Comparison of ENCODE assay signal across 9 cellular contexts in genomic region chr5:57442080-57442839, GRCh38. TPM values are rescaled to one million over a fixed set of nuclear protein-coding genes. Genes with fewer than 3 reads are reported as not detected.
DNase-seq lines count a peak whose midpoint lies in the region; ATAC-seq and TF ChIP-seq lines count a peak whose summit lies in the region.
"Had no signal": no experiment of that assay in that cellular context is flagged by ENCODE, and none has a peak within 500 bp of the region (broad histone marks: within the 10 kb centered on the region; RNA-seq: fewer than 3 reads in every experiment).

No MANE protein-coding gene starts in this region.

- no peak overlapping the region for H2AFZ ChIP-seq in hepatocyte

- H3K27ac ChIP-seq in hepatocyte, result peak overlapping the region; percentile 63

- peak overlapping the region; percentile 15 for H3K4me2 ChIP-seq in hepatocyte

- peak; percentile 88 for DNase-seq in AG20443 (ENCODE audit: low spot score)
- DNase-seq in hepatocyte (ENCODE audit: low spot score), result peak; percentile 42
- no peak for DNase-seq in activated T-cell treated with anti-CD3 and anti-CD28 coated beads, Interleukin-2, amount 50 U/mL, for 1 hour
- DNase-seq in G401 (ENCODE audit: low spot score), result no peak
- DNase-seq: NCI-H1694 treated with DMSO at 0.1 percent for 48 hours had no signal

- no peaks in the 10 kb centered on the region for H3K79me2 ChIP-seq in hepatocyte

- TF ChIP-seq CTCF in hepatocyte (IDR thresholded peaks at IDR 0.05; ENCODE audit: poor library complexity), result no peak

- no peaks in the 10 kb centered on the region for H3K36me3 ChIP-seq in hepatocyte (replicated peaks; ENCODE audit: insufficient read depth, low read depth)

- 65% methylated on average over 4 of the region's 4 CpGs for WGBS in hepatocyte (ENCODE audit: low lambda C conversion rate, missing lambda C conversion rate)

- H3K27me3 ChIP-seq in hepatocyte, result no peaks in the 10 kb centered on the region

- in situ Hi-C loops in G401 (cut with HindIII; ENCODE audit: low sequenced_read_pairs), result no loop called here

- no peaks in the 10 kb centered on the region for H4K20me1 ChIP-seq in hepatocyte (ENCODE audit: insufficient read depth, poor library complexity, severe bottlenecking)

- no peak overlapping the region for H3K4me3 ChIP-seq in hepatocyte

- ATAC-seq in GM21717 (IDR thresholded peaks at IDR 0.05; ENCODE audit: unreplicated experiment) (peak; percentile 58), SK-N-SH treated with all-trans-retinoic acid at 6 μM for 48 hours (peak; percentile 81), HG03457 (IDR thresholded peaks at IDR 0.05; ENCODE audit: unreplicated experiment) (no peak), HG03280 (IDR thresholded peaks at IDR 0.05; ENCODE audit: unreplicated experiment) (no peak)

- no peaks in the 10 kb centered on the region for H3K9me3 ChIP-seq in hepatocyte (ENCODE audit: low read depth)

- H3K9me2 ChIP-seq in hepatocyte (replicated peaks; ENCODE audit: insufficient read depth), result no peaks in the 10 kb centered on the region

- H3K4me1 ChIP-seq in hepatocyte (ENCODE audit: insufficient read depth), result peaks cover 21% of the 10 kb centered on the region

TF ChIP-seq in SK-N-SH treated with all-trans-retinoic acid at 6 μM for 48 hours, 23 proteins besides CTCF, POLR2A, EP300 and RAD21:
- TF ChIP-seq ZNF8 (CRISPR knock-in tag; IDR thresholded peaks at IDR 0.05) (no peak), POU6F1 (CRISPR knock-in tag; IDR thresholded peaks at IDR 0.05; ENCODE audit: borderline replicate concordance, low read depth) (no peak), CSDC2 (CRISPR knock-in tag; IDR thresholded peaks at IDR 0.05) (0 out of 2 replicates have a peak, but pooled peaks have one; percentile 17), ZNF70 (CRISPR knock-in tag; IDR thresholded peaks at IDR 0.05) (no peak), ZFP30 (CRISPR knock-in tag; IDR thresholded peaks at IDR 0.05) (no peak), PPARA (CRISPR knock-in tag; IDR thresholded peaks at IDR 0.05; ENCODE audit: borderline replicate concordance) (no peak), RARB (CRISPR knock-in tag; IDR thresholded peaks at IDR 0.05) (no peak), GLIS3 (CRISPR knock-in tag; IDR thresholded peaks at IDR 0.05) (no peak)

RNA-seq across cellular contexts. Expression of gene ACTBL2, which starts 40.4 kb away (rescaled TPM):
- 0.16 and 0.83 TPM in 2 replicates for total RNA-seq in hepatocyte
- 0.17 TPM in 1 of 2 replicates, not detected in the other for polyA plus RNA-seq in hepatocyte
- not detected in 2 replicates for total RNA-seq in G401 (2014; rRNA removed; shearing (Covaris generic))

Comparison
In these comparisons a context has a peak if more than half of its experiments do, and no peak if none do; other contexts are left out.
1. DNase-seq: peak in AG20443 (single experiment) and hepatocyte (single experiment); none in activated T-cell treated with anti-CD3 and anti-CD28 coated beads, Interleukin-2, amount 50 U/mL, for 1 hour (single experiment) and G401 (single experiment).
2. ATAC-seq: peak in GM21717 (single experiment) and SK-N-SH treated with all-trans-retinoic acid at 6 μM for 48 hours (single experiment); none in HG03457 (single experiment) and HG03280 (single experiment).